Comparison of ENCODE assay signal across 32 cellular contexts in the genomic region with DNA sequence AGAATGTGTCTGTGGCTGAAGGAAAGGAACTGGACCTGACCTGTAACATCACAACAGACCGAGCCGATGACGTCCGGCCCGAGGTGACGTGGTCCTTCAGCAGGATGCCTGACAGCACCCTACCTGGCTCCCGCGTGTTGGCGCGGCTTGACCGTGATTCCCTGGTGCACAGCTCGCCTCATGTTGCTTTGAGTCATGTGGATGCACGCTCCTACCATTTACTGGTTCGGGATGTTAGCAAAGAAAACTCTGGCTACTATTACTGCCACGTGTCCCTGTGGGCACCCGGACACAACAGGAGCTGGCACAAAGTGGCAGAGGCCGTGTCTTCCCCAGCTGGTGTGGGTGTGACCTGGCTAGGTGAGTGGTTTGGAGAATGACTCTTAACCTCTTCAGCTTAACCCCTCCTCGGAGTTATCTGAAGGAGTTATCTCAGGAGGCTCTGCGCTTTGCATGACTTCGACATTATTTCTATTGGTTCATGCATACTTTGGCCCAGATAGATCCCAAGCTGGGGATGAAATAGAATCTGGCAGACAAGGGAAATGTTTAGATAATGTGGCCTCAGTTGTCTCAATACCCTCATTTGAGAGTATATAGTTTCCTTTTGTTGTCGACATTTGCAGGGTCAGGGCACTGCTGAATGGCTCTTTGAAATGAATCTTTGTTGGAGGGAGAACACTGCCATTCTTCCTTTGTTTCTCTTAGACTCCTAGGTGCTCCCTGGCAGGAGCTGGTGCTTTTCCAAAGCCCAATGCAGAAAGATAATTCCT. TPM values are rescaled to one million over a fixed set of nuclear protein-coding genes. Genes with fewer than 3 reads are reported as not detected.
DNase-seq lines count a peak whose midpoint lies in the region; ATAC-seq and TF ChIP-seq lines count a peak whose summit lies in the region.
"Had no signal": no experiment of that assay in that cellular context is flagged by ENCODE, and none has a peak within 500 bp of the region (broad histone marks: within the 10 kb centered on the region; RNA-seq: fewer than 3 reads in every experiment).

No MANE protein-coding gene starts in this region.

- H3K4ac ChIP-seq in neuronal stem cell (ENCODE audit: low read length), result no peak overlapping the region

- no peak for TF ChIP-seq POLR2A in uterus (IDR thresholded peaks at IDR 0.05)

- H2BK15ac ChIP-seq in neuronal stem cell (ENCODE audit: low read length), result no peak overlapping the region

- 80 to 81% methylated on average over 21 of the region's 21 CpGs for WGBS in heart right ventricle, 2 donors
- WGBS in right cardiac atrium, result 80% methylated on average over 21 of the region's 21 CpGs
- WGBS in neuronal stem cell (ENCODE audit: extremely low coverage in 2 of 2, insufficient read length in 2 of 2, insufficient replicate concordance in 1 of 2), 2 donors, result no CpG with 5 or more reads among the region's 21 CpGs

- no peak overlapping the region for H3K9ac ChIP-seq in neuronal stem cell (ENCODE audit: low read depth, low read length, poor library complexity)

- H3K4me2 ChIP-seq in neuronal stem cell (ENCODE audit: insufficient read depth, low read length, poor library complexity, severe bottlenecking), result no peak overlapping the region
- H3K4me2 ChIP-seq: PC-9 had no signal

- DNase-seq in heart right ventricle, result no peak
- no peak for DNase-seq in left cardiac atrium
- peak in 1 of 3 donors; percentile 62 for DNase-seq in right cardiac atrium
- no peak for DNase-seq in neuronal stem cell (ENCODE audit: low spot score)
- DNase-seq in uterus, result no peak
- DNase-seq: activated CD4-positive, alpha-beta T cell treated with anti-CD3 and anti-CD28 coated beads, Interleukin-2, amount 10 ng/mL, durations not matched to agents 7 days and 5 days; activated naive CD8-positive, alpha-beta T cell treated with anti-CD3 and anti-CD28 coated beads, Interleukin-2, amount 50 U/mL, for 24 hours; activated T-cell treated with anti-CD3 and anti-CD28 coated beads, Interleukin-2, amount 50 U/mL, for 4 hours; cerebellar nuclear complex; DMS 273 treated with DMSO at 0.1 percent for 48 hours; dorsolateral prefrontal cortex; EL; naive thymus-derived CD8-positive, alpha-beta T cell; NCI-H1105; NCI-H187 treated with DMSO at 0.1 percent for 48 hours; NCI-H526; NK-92 treated with Interleukin-12 subunit alpha and Interleukin-12 subunit beta, amount 100 ng/mL, for 24 hours; ovary; PC-9; right lobe of liver; SHP77; stimulated activated CD4-positive, alpha-beta T cell treated with anti-CD3 and anti-CD28 coated beads, Interleukin-4, amount 100 ng/mL, for 24 hours; T-helper 9 cell had no signal

- H2AFZ ChIP-seq in neuronal stem cell (ENCODE audit: low read length), result no peak overlapping the region
- H2AFZ ChIP-seq: PC-9 had no signal

- H3K4me1 ChIP-seq in heart right ventricle (peaks cover 0 to 73% (median 54%) of the 10 kb centered on the region in 9 donors), right cardiac atrium (ENCODE audit: control insufficient read depth, insufficient read depth, low read length) (peaks cover 2% of the 10 kb centered on the region), neuronal stem cell (ENCODE audit: control insufficient read depth in 2 of 2, insufficient read depth in 1 of 2, low read depth in 1 of 2, low read length in 2 of 2) (peaks cover 18 to 26% of the 10 kb centered on the region in 2 donors), uterus (peaks cover 0 to 3% of the 10 kb centered on the region in 2 donors)
- H3K4me1 ChIP-seq: right lobe of liver had no signal

- peaks cover 0 to 57% (median 30%) of the 10 kb centered on the region in 9 donors for H3K36me3 ChIP-seq in heart right ventricle
- H3K36me3 ChIP-seq in neuronal stem cell (replicated peaks in 1 of 2; ENCODE audit: control insufficient read depth in 2 of 2, insufficient read depth in 2 of 2, low read length in 2 of 2), result peaks cover 6 to 84% of the 10 kb centered on the region in 2 donors
- H3K36me3 ChIP-seq in uterus, result no peaks in the 10 kb centered on the region
- H3K36me3 ChIP-seq: ovary had no signal

- no peaks in the 10 kb centered on the region for H3K9me3 ChIP-seq in heart right ventricle
- no peaks in the 10 kb centered on the region for H3K9me3 ChIP-seq in right cardiac atrium (ENCODE audit: control insufficient read depth, low read length)
- no peaks in the 10 kb centered on the region for H3K9me3 ChIP-seq in neuronal stem cell (replicated peaks in 1 of 2; ENCODE audit: control insufficient read depth in 2 of 2, insufficient read depth in 1 of 2, low read depth in 1 of 2, low read length in 2 of 2)
- H3K9me3 ChIP-seq in uterus, result no peaks in the 10 kb centered on the region
- H3K9me3 ChIP-seq: ovary, right lobe of liver had no signal

- ATAC-seq in heart right ventricle (peak in 4 of 8 donors; percentile 15 to 39 (median 28)), left cardiac atrium (no peak), right cardiac atrium (peak in 1 of 2 donors; percentile 4), HG02678 (IDR thresholded peaks at IDR 0.05; ENCODE audit: unreplicated experiment) (no peak), HG02759 (IDR thresholded peaks at IDR 0.05; ENCODE audit: unreplicated experiment) (no peak), GM21717 (IDR thresholded peaks at IDR 0.05; ENCODE audit: unreplicated experiment) (no peak)
- ATAC-seq: activated naive CD8-positive, alpha-beta T cell treated with anti-CD3 and anti-CD28 coated beads, Interleukin-2, amount 50 U/mL, for 24 hours; activated T-cell treated with anti-CD3 and anti-CD28 coated beads, Interleukin-2, amount 50 U/mL, for 4 hours; CD8-positive, alpha-beta T cell; GM12878; left lobe of liver; naive thymus-derived CD8-positive, alpha-beta T cell; right lobe of liver; stimulated activated effector memory CD8-positive, alpha-beta T cell treated with anti-CD3 and anti-CD28 coated beads, Interleukin-12 subunit alpha, Interleukin-12 subunit beta, amount 100 ng/mL, for 72 hours; WTC11 had no signal

- no peak overlapping the region for H2BK5ac ChIP-seq in neuronal stem cell (ENCODE audit: low read length)

- no peaks in the 10 kb centered on the region for H3K79me1 ChIP-seq in neuronal stem cell (ENCODE audit: low read depth, low read length)

- no peak overlapping the region for H3K4me3 ChIP-seq in heart right ventricle
- no peak overlapping the region for H3K4me3 ChIP-seq in right cardiac atrium (ENCODE audit: low read length)
- no peak overlapping the region for H3K4me3 ChIP-seq in neuronal stem cell (ENCODE audit: low read length in 2 of 2)
- no peak overlapping the region for H3K4me3 ChIP-seq in uterus
- H3K4me3 ChIP-seq: GM12878, ovary, PC-9, right lobe of liver had no signal

- H3K27ac ChIP-seq in heart right ventricle (peak overlapping the region in 7 of 10 donors; percentile 55 to 89 (median 80)), right cardiac atrium (ENCODE audit: low read length) (peak overlapping the region; percentile 24), neuronal stem cell (replicated peaks; ENCODE audit: low read length) (no peak overlapping the region), uterus (peak overlapping the region; percentile 61 to 66)
- H3K27ac ChIP-seq: ovary, PC-9, right lobe of liver had no signal

- no peak overlapping the region for H4K91ac ChIP-seq in neuronal stem cell (ENCODE audit: low read depth, low read length, poor library complexity)

- H4K8ac ChIP-seq in neuronal stem cell (ENCODE audit: low read depth, low read length), result no peak overlapping the region

- intact Hi-C loops in heart right ventricle (cut with DNase I) (no loop called here), left cardiac atrium (cut with DNase I) (no loop called here), right cardiac atrium (cut with DNase I) (no loop called here), uterus (cut with DNase I; ENCODE audit: low total_unique reads) (no loop called here)

- no peak overlapping the region for H2BK120ac ChIP-seq in neuronal stem cell (ENCODE audit: low read depth, low read length)

- H3K18ac ChIP-seq in neuronal stem cell (ENCODE audit: low read length), result peak overlapping the region; percentile 9

- no peak overlapping the region for H2AK5ac ChIP-seq in neuronal stem cell (ENCODE audit: low read depth, low read length)

- TF ChIP-seq CTCF in heart right ventricle (IDR thresholded peaks at IDR 0.05), result no peak
- TF ChIP-seq CTCF in uterus (IDR thresholded peaks at IDR 0.05), result no peak

- H3K27me3 ChIP-seq in heart right ventricle, result no peaks in the 10 kb centered on the region
- H3K27me3 ChIP-seq in right cardiac atrium (ENCODE audit: control insufficient read depth, insufficient read depth), result no peaks in the 10 kb centered on the region
- no peaks in the 10 kb centered on the region for H3K27me3 ChIP-seq in neuronal stem cell (ENCODE audit: control insufficient read depth in 3 of 3, insufficient read depth in 3 of 3, low read depth in 1 of 3, low read length in 3 of 3)
- H3K27me3 ChIP-seq in uterus, result no peaks in the 10 kb centered on the region
- H3K27me3 ChIP-seq: dorsolateral prefrontal cortex, ovary, right lobe of liver had no signal

- peak overlapping the region; percentile 98 for H2BK12ac ChIP-seq in neuronal stem cell (ENCODE audit: low read length)

- H3K23ac ChIP-seq in neuronal stem cell (ENCODE audit: low read depth, low read length, poor library complexity), result no peak overlapping the region

- no peak overlapping the region for H3K14ac ChIP-seq in neuronal stem cell (ENCODE audit: low read length)

RNA-seq across cellular contexts. Expression of gene PTGFRN, which starts 39.7 kb away (rescaled TPM):
- total RNA-seq in heart right ventricle, result 100 to 1,000 TPM in 8 of 10 donors, 10 to 100 TPM in 2; 76.8 to 318 (median 178) TPM
- polyA plus RNA-seq in heart right ventricle, result 10 to 100 TPM; 21.2 to 84.4 TPM
- total RNA-seq in left cardiac atrium, result 100 to 1,000 TPM; 159 to 179 TPM
- total RNA-seq in right cardiac atrium, result 100 to 1,000 TPM; 151 to 247 (median 163) TPM
- 100 TPM for polyA plus RNA-seq in right cardiac atrium
- polyA plus RNA-seq in neuronal stem cell (2013, experiment 1 of 2), result 44.9 TPM
- 40.5 TPM for polyA plus RNA-seq in neuronal stem cell (2013, experiment 2 of 2)
- total RNA-seq in uterus, result 100 to 1,000 TPM in 2 of 4 donors, 10 to 100 TPM in 2; 32.4 to 134 (median 88.8) TPM

RNA-seq across cellular contexts. Expression of gene CD101, which starts 52.2 kb away (rescaled TPM):
- total RNA-seq in heart right ventricle (1 to 10 TPM in 6 of 10 donors, under 1 TPM in 4; 0.30 to 2.3 (median 1.1) TPM), left cardiac atrium (1 to 10 TPM; 1.1 to 3.1 TPM), right cardiac atrium (1 to 10 TPM in 3 of 4 donors, under 1 TPM in 1; 0.80 to 3.1 (median 1.4) TPM), uterus (1 to 10 TPM in 3 of 4 donors, not detected in 1; 2.1 to 4.1 (median 2.6) TPM)
- polyA plus RNA-seq in heart right ventricle (1 to 10 TPM in 1 of 2 donors, under 1 TPM in 1; 0.90 to 2.0 TPM), right cardiac atrium (0.48 TPM)
- 0.66 TPM for polyA plus RNA-seq in neuronal stem cell (2013, experiment 1 of 2)
- polyA plus RNA-seq in neuronal stem cell (2013, experiment 2 of 2), result 0.43 TPM
- total RNA-seq: A172; naive thymus-derived CD8-positive, alpha-beta T cell had no signal
